9 cellular contexts compared by ENCODE assay signal in the genomic region with DNA sequence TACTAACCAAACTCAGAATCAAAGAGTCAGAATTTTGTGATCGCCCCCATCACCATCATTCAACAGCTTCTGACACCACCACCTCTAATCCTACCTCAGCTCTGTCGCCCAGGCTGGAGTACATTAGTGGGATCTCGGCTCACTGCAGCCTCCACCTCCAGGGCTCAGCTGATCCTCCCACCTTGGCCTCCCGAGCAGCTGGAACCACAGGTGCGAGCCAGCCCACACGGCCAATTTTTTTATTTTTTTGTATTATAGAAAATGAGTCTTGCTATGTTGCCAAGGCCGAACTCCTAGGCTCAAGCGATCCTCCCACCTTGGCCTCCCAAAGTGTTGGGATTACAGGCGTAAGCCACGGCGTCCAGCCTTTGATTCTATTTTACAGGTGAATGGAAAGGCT.
DNase-seq lines count a peak whose midpoint lies in the region; ATAC-seq and TF ChIP-seq lines count a peak whose summit lies in the region.
"Had no signal": no experiment of that assay in that cellular context is flagged by ENCODE, and none has a peak within 500 bp of the region (broad histone marks: within the 10 kb centered on the region; RNA-seq: fewer than 3 reads in every experiment).

No MANE protein-coding gene starts in this region.

- no peak for DNase-seq in SK-N-SH
- no peak for DNase-seq in chondrocyte (ENCODE audit: low spot score)
- DNase-seq in mesenchymal stem cell: no peak
- no peak for DNase-seq in NCI-H774 (lab: John Stamatoyannopoulos, UW)
- no peak for DNase-seq in NCI-H146 (lab: John Stamatoyannopoulos, UW)
- DNase-seq in GM13977 (ENCODE audit: low spot score): no peak

- no peak overlapping the region for H3K14ac ChIP-seq in mesenchymal stem cell (ENCODE audit: low read length in 2 of 2)

- H3K79me1 ChIP-seq in mesenchymal stem cell (replicated peaks; ENCODE audit: low read length, poor library complexity, severe bottlenecking): no peaks in the 10 kb centered on the region

- CTCF ChIA-PET in SK-N-SH (lab: Yijun Ruan, JAX): interaction anchor here (2.2 kb wide), 1 partner anchor 92 kb away, joined by 8 read pairs; no protein-coding TSS in a partner anchor

- in situ Hi-C loops in GM13977 (cut with MboI; ENCODE audit: low pct_unique_long_range_greater_than_20kb, low sequenced_read_pairs, unreplicated experiment): no loop called here

- H2BK12ac ChIP-seq in mesenchymal stem cell (ENCODE audit: low read length in 2 of 2): no peak overlapping the region

- no peaks in the 10 kb centered on the region for H3K36me3 Mint-ChIP-seq in chondrocyte (ENCODE audit: low read depth)

- peaks cover 14% of the 10 kb centered on the region for H3K4me1 Mint-ChIP-seq in chondrocyte (ENCODE audit: low read depth)

- no peaks in the 10 kb centered on the region for H3K36me3 ChIP-seq in SK-N-SH (replicated peaks in 1 of 2; ENCODE audit: control insufficient read depth in 1 of 2, insufficient read depth in 2 of 2, low read length in 1 of 2)
- H3K36me3 ChIP-seq in mesenchymal stem cell (ENCODE audit: control insufficient read depth in 1 of 2, insufficient read depth in 2 of 2, low read depth in 1 of 2, low read length in 2 of 2): no peaks in the 10 kb centered on the region
- no peaks in the 10 kb centered on the region for H3K36me3 ChIP-seq in thymus (ENCODE audit: control insufficient read depth, insufficient read depth)

- H3K9ac ChIP-seq in SK-N-SH: no peak overlapping the region
- peak overlapping the region; percentile 81 for H3K9ac ChIP-seq in mesenchymal stem cell (ENCODE audit: low read length)

- H3K4me3 ChIP-seq in SK-N-SH (ENCODE audit: low read depth in 2 of 2, low read length in 1 of 2) (peak overlapping the region in 1 of 2 experiments; percentile 40; a peak in 3 of 4 replicates), mesenchymal stem cell (ENCODE audit: insufficient read depth in 1 of 2, low read depth in 1 of 2, low read length in 2 of 2) (peak overlapping the region in 1 of 2 experiments; percentile 80), thymus (ENCODE audit: low read length) (peak overlapping the region; percentile 38)

- ATAC-seq in SK-N-SH treated with all-trans-retinoic acid at 6 μM for 48 hours: no peak

- H3K9me2 ChIP-seq in SK-N-SH: no peaks in the 10 kb centered on the region

- peak overlapping the region; percentile 92 for H3K4me3 Mint-ChIP-seq in chondrocyte (ENCODE audit: unreplicated experiment)

- no peaks in the 10 kb centered on the region for H3K27me3 Mint-ChIP-seq in chondrocyte (ENCODE audit: low read depth)

- H2AFZ ChIP-seq in SK-N-SH (ENCODE audit: low read depth) (0 out of 2 replicates have a peak overlapping the region, but pooled peaks have one; percentile 95), mesenchymal stem cell (ENCODE audit: low read depth, low read length) (no peak overlapping the region)

- no peaks in the 10 kb centered on the region for H3K9me3 ChIP-seq in SK-N-SH
- H3K9me3 ChIP-seq in mesenchymal stem cell (ENCODE audit: control insufficient read depth, low read length): no peaks in the 10 kb centered on the region
- no peaks in the 10 kb centered on the region for H3K9me3 ChIP-seq in thymus (ENCODE audit: control insufficient read depth)

- no peak for TF ChIP-seq EP300 in SK-N-SH (IDR thresholded peaks at IDR 0.05; ENCODE audit: borderline replicate concordance in 1 of 2, low read depth in 1 of 2, low read length in 1 of 2)

- H3K23ac ChIP-seq in mesenchymal stem cell (ENCODE audit: low read length in 2 of 2): no peak overlapping the region

- peak overlapping the region; percentile 55 for H2AK5ac ChIP-seq in mesenchymal stem cell (ENCODE audit: low read length, severe bottlenecking)

- TF ChIP-seq RAD21 in SK-N-SH (IDR thresholded peaks at IDR 0.05; ENCODE audit: low read length): no peak

- H2BK15ac ChIP-seq in mesenchymal stem cell (ENCODE audit: low read depth, poor library complexity, severe bottlenecking): no peak overlapping the region

- H4K91ac ChIP-seq in mesenchymal stem cell (ENCODE audit: low read length): peak overlapping the region; percentile 65

- H2BK120ac ChIP-seq in mesenchymal stem cell (ENCODE audit: low read depth, low read length): no peak overlapping the region

- peak overlapping the region in 1 of 2 experiments; percentile 37 for H3K18ac ChIP-seq in mesenchymal stem cell (ENCODE audit: low read depth in 1 of 2, low read length in 2 of 2)

- H3K4me2 ChIP-seq in SK-N-SH: peak overlapping the region; percentile 74; the same call in 1 of the 2 replicates
- H3K4me2 ChIP-seq in mesenchymal stem cell (ENCODE audit: low read length, poor library complexity, severe bottlenecking): peak overlapping the region; percentile 95

- peak overlapping the region; percentile 49 for H4K8ac ChIP-seq in mesenchymal stem cell (ENCODE audit: low read length)

- H3K9me3 Mint-ChIP-seq in chondrocyte (ENCODE audit: low read depth): no peaks in the 10 kb centered on the region

- H3K27ac ChIP-seq in SK-N-SH (ENCODE audit: low read depth in 2 of 2, low read length in 1 of 2): peak overlapping the region in 1 of 2 experiments; percentile 85; a peak in 1 of 4 replicates
- no peak overlapping the region for H3K27ac ChIP-seq in mesenchymal stem cell (ENCODE audit: low read length, poor library complexity, severe bottlenecking)
- H3K27ac ChIP-seq in thymus (ENCODE audit: low read depth): no peak overlapping the region
- H3K27ac ChIP-seq: VCaP had no signal

- POLR2A ChIA-PET in SK-N-SH (lab: Yijun Ruan, JAX): interaction anchor here (0.5 kb wide), 1 partner anchor 373 kb away, joined by 3 read pairs; no protein-coding TSS in a partner anchor

- TF ChIP-seq CTCF in SK-N-SH (IDR thresholded peaks at IDR 0.05): no peak
- no peak for TF ChIP-seq CTCF in chondrocyte (IDR thresholded peaks at IDR 0.05)
- no peak for TF ChIP-seq CTCF in GM13977 (IDR thresholded peaks at IDR 0.05; ENCODE audit: extremely low read depth, insufficient read depth, missing control alignments)

- H3K79me2 ChIP-seq in SK-N-SH (ENCODE audit: insufficient read depth): no peaks in the 10 kb centered on the region

- H2BK5ac ChIP-seq in mesenchymal stem cell (ENCODE audit: low read depth, low read length, poor library complexity, severe bottlenecking): no peak overlapping the region

- H3K4me1 ChIP-seq in SK-N-SH (ENCODE audit: control insufficient read depth in 1 of 2, insufficient read depth in 2 of 2, low read depth in 1 of 2, low read length in 1 of 2) (peaks cover 0 to 2% of the 10 kb centered on the region in 2 experiments; a peak in 3 of 4 replicates), mesenchymal stem cell (ENCODE audit: control insufficient read depth, insufficient read depth, low read depth, low read length) (peaks cover 5% of the 10 kb centered on the region), thymus (ENCODE audit: control insufficient read depth, insufficient read depth, low read length) (peaks cover 2% of the 10 kb centered on the region)

- H3K27me3 ChIP-seq in SK-N-SH (ENCODE audit: insufficient read depth) (no peaks in the 10 kb centered on the region), mesenchymal stem cell (ENCODE audit: control insufficient read depth in 1 of 2, insufficient read depth in 1 of 2, low read length in 2 of 2) (no peaks in the 10 kb centered on the region), thymus (ENCODE audit: control insufficient read depth, insufficient read depth) (no peaks in the 10 kb centered on the region)

- H3K4ac ChIP-seq in mesenchymal stem cell (ENCODE audit: low read depth in 1 of 2, low read length in 2 of 2): no peak overlapping the region

- H3K27ac Mint-ChIP-seq in chondrocyte (ENCODE audit: unreplicated experiment): no peak overlapping the region

- 96% methylated on average over 11 of the region's 11 CpGs for WGBS in SK-N-SH (ENCODE audit: low lambda C conversion rate)
- over 99% methylated on average over 11 of the region's 11 CpGs for WGBS in mesenchymal stem cell
- WGBS in thymus: 64% methylated on average over 11 of the region's 11 CpGs

- H4K20me1 ChIP-seq in SK-N-SH (ENCODE audit: insufficient read depth): no peaks in the 10 kb centered on the region

- no peaks in the 10 kb centered on the region for H3F3A ChIP-seq in SK-N-SH (replicated peaks; ENCODE audit: insufficient read depth)

TF ChIP-seq in SK-N-SH, 30 proteins besides CTCF, POLR2A, EP300 and RAD21:
- TF ChIP-seq POLR2AphosphoS5 (IDR thresholded peaks at IDR 0.05; ENCODE audit: low read depth, low read length): no peak
- TF ChIP-seq, protein P1, sequence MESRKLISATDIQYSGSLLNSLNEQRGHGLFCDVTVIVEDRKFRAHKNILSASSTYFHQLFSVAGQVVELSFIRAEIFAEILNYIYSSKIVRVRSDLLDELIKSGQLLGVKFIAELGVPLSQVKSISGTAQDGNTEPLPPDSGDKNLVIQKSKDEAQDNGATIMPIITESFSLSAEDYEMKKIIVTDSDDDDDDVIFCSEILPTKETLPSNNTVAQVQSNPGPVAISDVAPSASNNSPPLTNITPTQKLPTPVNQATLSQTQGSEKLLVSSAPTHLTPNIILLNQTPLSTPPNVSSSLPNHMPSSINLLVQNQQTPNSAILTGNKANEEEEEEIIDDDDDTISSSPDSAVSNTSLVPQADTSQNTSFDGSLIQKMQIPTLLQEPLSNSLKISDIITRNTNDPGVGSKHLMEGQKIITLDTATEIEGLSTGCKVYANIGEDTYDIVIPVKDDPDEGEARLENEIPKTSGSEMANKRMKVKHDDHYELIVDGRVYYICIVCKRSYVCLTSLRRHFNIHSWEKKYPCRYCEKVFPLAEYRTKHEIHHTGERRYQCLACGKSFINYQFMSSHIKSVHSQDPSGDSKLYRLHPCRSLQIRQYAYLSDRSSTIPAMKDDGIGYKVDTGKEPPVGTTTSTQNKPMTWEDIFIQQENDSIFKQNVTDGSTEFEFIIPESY (IDR thresholded peaks at IDR 0.05; ENCODE audit: borderline replicate concordance, low read depth): no peak

TF ChIP-seq in SK-N-SH treated with all-trans-retinoic acid at 6 μM for 48 hours, 23 proteins besides CTCF, POLR2A, EP300 and RAD21 (continues in another document):
- no peak for TF ChIP-seq ZFP30 (CRISPR knock-in tag; IDR thresholded peaks at IDR 0.05)
- TF ChIP-seq, protein P2, sequence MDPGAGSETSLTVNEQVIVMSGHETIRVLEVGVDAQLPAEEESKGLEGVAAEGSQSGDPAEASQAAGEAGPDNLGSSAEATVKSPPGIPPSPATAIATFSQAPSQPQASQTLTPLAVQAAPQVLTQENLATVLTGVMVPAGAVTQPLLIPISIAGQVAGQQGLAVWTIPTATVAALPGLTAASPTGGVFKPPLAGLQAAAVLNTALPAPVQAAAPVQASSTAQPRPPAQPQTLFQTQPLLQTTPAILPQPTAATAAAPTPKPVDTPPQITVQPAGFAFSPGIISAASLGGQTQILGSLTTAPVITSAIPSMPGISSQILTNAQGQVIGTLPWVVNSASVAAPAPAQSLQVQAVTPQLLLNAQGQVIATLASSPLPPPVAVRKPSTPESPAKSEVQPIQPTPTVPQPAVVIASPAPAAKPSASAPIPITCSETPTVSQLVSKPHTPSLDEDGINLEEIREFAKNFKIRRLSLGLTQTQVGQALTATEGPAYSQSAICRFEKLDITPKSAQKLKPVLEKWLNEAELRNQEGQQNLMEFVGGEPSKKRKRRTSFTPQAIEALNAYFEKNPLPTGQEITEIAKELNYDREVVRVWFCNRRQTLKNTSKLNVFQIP (CRISPR knock-in tag; IDR thresholded peaks at IDR 0.05; ENCODE audit: borderline replicate concordance, low read depth): no peak
- no peak for TF ChIP-seq SNAI2 (CRISPR knock-in tag; IDR thresholded peaks at IDR 0.05)
- TF ChIP-seq PPARA (CRISPR knock-in tag; IDR thresholded peaks at IDR 0.05; ENCODE audit: borderline replicate concordance): no peak
- TF ChIP-seq ZNF70 (CRISPR knock-in tag; IDR thresholded peaks at IDR 0.05): no peak
